In the genomic region with DNA sequence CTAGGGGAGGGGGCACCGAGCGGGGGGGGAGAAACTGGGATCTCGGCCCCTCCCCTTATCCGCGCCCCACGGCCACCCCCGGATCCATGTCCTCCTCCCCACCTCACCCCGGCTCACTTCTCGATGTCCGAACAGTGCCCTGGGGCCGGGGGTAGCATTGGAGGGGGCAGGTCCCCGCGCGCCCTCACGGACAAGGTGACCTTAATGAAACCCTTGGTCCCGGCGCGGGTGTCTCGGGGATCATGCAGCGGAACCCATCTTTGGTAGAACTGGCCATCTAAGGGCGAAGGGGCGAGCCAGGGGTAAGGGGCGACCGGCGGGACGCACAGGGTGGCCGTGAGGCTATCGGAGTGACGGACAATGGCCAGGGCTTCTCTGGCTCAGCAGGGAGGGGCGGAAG, we compare ENCODE assay signal across 11 cellular contexts. TPM values are rescaled to one million over a fixed set of nuclear protein-coding genes. Genes with fewer than 3 reads are reported as not detected.
DNase-seq lines count a peak whose midpoint lies in the region; ATAC-seq, FAIRE-seq and TF ChIP-seq lines count a peak whose summit lies in the region.
"Had no signal": no experiment of that assay in that cellular context is flagged by ENCODE, and none has a peak within 500 bp of the region (broad histone marks: within the 10 kb centered on the region; RNA-seq: fewer than 3 reads in every experiment).

No MANE protein-coding gene starts in this region.

- H3K9me3 ChIP-seq in SK-N-SH (no peaks in the 10 kb centered on the region), kidney (ENCODE audit: control insufficient read depth in 1 of 2, low read length in 2 of 2) (no peaks in the 10 kb centered on the region), stomach smooth muscle (ENCODE audit: control insufficient read depth in 2 of 2, low read length in 2 of 2) (no peaks in the 10 kb centered on the region)

- no peak for TF ChIP-seq CTCF in SK-N-SH (IDR thresholded peaks at IDR 0.05)
- TF ChIP-seq CTCF in MCF 10A (IDR thresholded peaks at IDR 0.05; ENCODE audit: unreplicated experiment): no peak
- no peak for TF ChIP-seq CTCF in kidney (IDR thresholded peaks at IDR 0.05; ENCODE audit: borderline replicate concordance, extremely low read depth, insufficient read depth)

- H3K9ac ChIP-seq in SK-N-SH: no peak overlapping the region
- H3K9ac ChIP-seq in kidney (ENCODE audit: low read length in 2 of 2): no peak overlapping the region
- H3K9ac ChIP-seq in stomach smooth muscle (ENCODE audit: low read length in 2 of 2): peak overlapping the region in 1 of 2 donors; percentile 51

- H3K27ac Mint-ChIP-seq in MCF 10A (ENCODE audit: low read depth, unreplicated experiment): no peak overlapping the region

- H3K4me3 ChIP-seq in SK-N-SH (ENCODE audit: low read depth in 2 of 2, low read length in 1 of 2): peak overlapping the region in 1 of 2 experiments; percentile 31; a peak in 2 of 4 replicates
- H3K4me3 ChIP-seq in kidney (ENCODE audit: low read length in 2 of 2): peak overlapping the region in 1 of 2 donors; percentile 61
- H3K4me3 ChIP-seq in stomach smooth muscle (ENCODE audit: low read length in 2 of 2): peak overlapping the region; percentile 69 to 72

- no peak for TF ChIP-seq EP300 in SK-N-SH (IDR thresholded peaks at IDR 0.05; ENCODE audit: borderline replicate concordance in 1 of 2, low read depth in 1 of 2, low read length in 1 of 2)

- H3K9me3 Mint-ChIP-seq in MCF 10A (ENCODE audit: unreplicated experiment): no peaks in the 10 kb centered on the region

- intact Hi-C loops in MCF 10A (cut with micrococcal nuclease) (no loop called here), kidney (cut with DNase I) (no loop called here)

- BruUV-seq in MCF 10A (replicated peaks; lab: Mats Ljungman, UMichigan): no TSS peak

- H3K4me1 ChIP-seq in SK-N-SH (ENCODE audit: control insufficient read depth in 1 of 2, insufficient read depth in 2 of 2, low read depth in 1 of 2, low read length in 1 of 2) (peaks cover 0 to 10% of the 10 kb centered on the region in 2 experiments; a peak in 1 of 4 replicates), kidney (ENCODE audit: control insufficient read depth in 1 of 2, insufficient read depth in 1 of 2, low read depth in 1 of 2, low read length in 2 of 2) (peaks cover 4% of the 10 kb centered on the region in 2 donors), stomach smooth muscle (ENCODE audit: control insufficient read depth, insufficient read depth, low read length) (peaks cover 17% of the 10 kb centered on the region)

- H4K20me1 ChIP-seq in SK-N-SH (ENCODE audit: insufficient read depth): no peaks in the 10 kb centered on the region

- H3K27me3 ChIP-seq in SK-N-SH (ENCODE audit: insufficient read depth) (no peaks in the 10 kb centered on the region), stomach smooth muscle (ENCODE audit: control insufficient read depth in 1 of 2, insufficient read depth in 2 of 2, low read length in 2 of 2) (peaks cover 6 to 14% of the 10 kb centered on the region in 2 donors)

- no peak for FAIRE-seq in kidney (lab: Jason Lieb, UNC)
- FAIRE-seq: frontal cortex had no signal

- no peaks in the 10 kb centered on the region for H3K9me2 ChIP-seq in SK-N-SH

- H3K36me3 ChIP-seq in SK-N-SH (replicated peaks in 1 of 2; ENCODE audit: control insufficient read depth in 1 of 2, insufficient read depth in 2 of 2, low read length in 1 of 2): no peaks in the 10 kb centered on the region
- H3K36me3 ChIP-seq in kidney (ENCODE audit: control insufficient read depth in 1 of 2, insufficient read depth in 2 of 2, low read length in 2 of 2): no peaks in the 10 kb centered on the region
- no peaks in the 10 kb centered on the region for H3K36me3 ChIP-seq in stomach smooth muscle (ENCODE audit: control insufficient read depth in 2 of 2, insufficient read depth in 2 of 2, low read length in 2 of 2)

- TF ChIP-seq RAD21 in SK-N-SH (IDR thresholded peaks at IDR 0.05; ENCODE audit: low read length): no peak

- no peaks in the 10 kb centered on the region for H3F3A ChIP-seq in SK-N-SH (replicated peaks; ENCODE audit: insufficient read depth)

- CTCF ChIA-PET in SK-N-SH (lab: Yijun Ruan, JAX): interaction anchor here (1.0 to 1.6 kb wide), 3 partner anchors 85 to 283 kb away, joined by 3 to 4 read pairs (median 3); no protein-coding TSS in a partner anchor
- CTCF ChIA-PET in MCF 10A (lab: Yijun Ruan, JAX): interaction anchor here (0.5 to 1.3 kb wide), 2 partner anchors 17 to 18 kb away, joined by 3 to 5 read pairs; no protein-coding TSS in a partner anchor

- H3K36me3 Mint-ChIP-seq in MCF 10A (ENCODE audit: insufficient read depth, unreplicated experiment): peaks cover 6% of the 10 kb centered on the region

- peaks cover 19% of the 10 kb centered on the region for H3K27me3 Mint-ChIP-seq in MCF 10A (ENCODE audit: insufficient read depth, unreplicated experiment)

- 94% methylated on average over 17 of the region's 30 CpGs for WGBS in SK-N-SH (ENCODE audit: low lambda C conversion rate)

- no peak for ATAC-seq in SK-N-SH treated with all-trans-retinoic acid at 6 μM for 48 hours
- ATAC-seq in HG03139 (IDR thresholded peaks at IDR 0.05; ENCODE audit: unreplicated experiment): no peak
- no peak for ATAC-seq in GM21367 (IDR thresholded peaks at IDR 0.05; ENCODE audit: unreplicated experiment)

- POLR2A ChIA-PET in SK-N-SH (lab: Yijun Ruan, JAX): no interaction called here
- POLR2A ChIA-PET in MCF 10A (lab: Yijun Ruan, JAX): no interaction called here

- H3K79me2 ChIP-seq in SK-N-SH (ENCODE audit: insufficient read depth): no peaks in the 10 kb centered on the region

- H3K4me2 ChIP-seq in SK-N-SH: peak overlapping the region; percentile 70; the same call in 1 of the 2 replicates

- peak overlapping the region; percentile 52 for H3K4me3 Mint-ChIP-seq in MCF 10A (ENCODE audit: unreplicated experiment)

- H3K27ac ChIP-seq in SK-N-SH (ENCODE audit: low read depth in 2 of 2, low read length in 1 of 2) (no peak overlapping the region), kidney (ENCODE audit: low read depth in 2 of 2, low read length in 2 of 2) (no peak overlapping the region), stomach smooth muscle (ENCODE audit: low read length) (no peak overlapping the region)

- no peaks in the 10 kb centered on the region for H3K4me1 Mint-ChIP-seq in MCF 10A (ENCODE audit: insufficient read depth, unreplicated experiment)

- no peak overlapping the region for H2AFZ ChIP-seq in SK-N-SH (ENCODE audit: low read depth)

- no peak for DNase-seq in SK-N-SH
- DNase-seq in MCF 10A (ENCODE audit: unreplicated experiment): no peak
- peak; percentile 78 for DNase-seq in kidney
- DNase-seq in HT-29 (ENCODE audit: low spot score): no peak
- DNase-seq: 8988T, SIG-M5 had no signal

TF ChIP-seq in SK-N-SH, 30 proteins besides CTCF, POLR2A, EP300 and RAD21 (continues in another document):
- TF ChIP-seq CHD2 (IDR thresholded peaks at IDR 0.05; ENCODE audit: low read length, partially characterized antibody) (no peak), GABPA (IDR thresholded peaks at IDR 0.05; ENCODE audit: low read depth) (no peak), TCF12 (IDR thresholded peaks at IDR 0.05) (no peak), MAX (IDR thresholded peaks at IDR 0.05; ENCODE audit: low read depth) (no peak), TAF1 (IDR thresholded peaks at IDR 0.05; ENCODE audit: borderline replicate concordance, low read depth, low read length) (no peak), SMC3 (IDR thresholded peaks at IDR 0.05; ENCODE audit: low read depth, low read length) (no peak), ELF1 (IDR thresholded peaks at IDR 0.05) (no peak)

TF ChIP-seq in SK-N-SH treated with all-trans-retinoic acid at 6 μM for 48 hours, 23 proteins besides CTCF, POLR2A, EP300 and RAD21 (continues in another document):
- TF ChIP-seq, protein P1, sequence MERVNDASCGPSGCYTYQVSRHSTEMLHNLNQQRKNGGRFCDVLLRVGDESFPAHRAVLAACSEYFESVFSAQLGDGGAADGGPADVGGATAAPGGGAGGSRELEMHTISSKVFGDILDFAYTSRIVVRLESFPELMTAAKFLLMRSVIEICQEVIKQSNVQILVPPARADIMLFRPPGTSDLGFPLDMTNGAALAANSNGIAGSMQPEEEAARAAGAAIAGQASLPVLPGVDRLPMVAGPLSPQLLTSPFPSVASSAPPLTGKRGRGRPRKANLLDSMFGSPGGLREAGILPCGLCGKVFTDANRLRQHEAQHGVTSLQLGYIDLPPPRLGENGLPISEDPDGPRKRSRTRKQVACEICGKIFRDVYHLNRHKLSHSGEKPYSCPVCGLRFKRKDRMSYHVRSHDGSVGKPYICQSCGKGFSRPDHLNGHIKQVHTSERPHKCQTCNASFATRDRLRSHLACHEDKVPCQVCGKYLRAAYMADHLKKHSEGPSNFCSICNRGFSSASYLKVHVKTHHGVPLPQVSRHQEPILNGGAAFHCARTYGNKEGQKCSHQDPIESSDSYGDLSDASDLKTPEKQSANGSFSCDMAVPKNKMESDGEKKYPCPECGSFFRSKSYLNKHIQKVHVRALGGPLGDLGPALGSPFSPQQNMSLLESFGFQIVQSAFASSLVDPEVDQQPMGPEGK (CRISPR knock-in tag; IDR thresholded peaks at IDR 0.05; ENCODE audit: borderline replicate concordance): no peak
- no peak for TF ChIP-seq ZFP3 (CRISPR knock-in tag; IDR thresholded peaks at IDR 0.05)
- TF ChIP-seq ISL1 (CRISPR knock-in tag; IDR thresholded peaks at IDR 0.05): no peak
- TF ChIP-seq TCF4 (CRISPR knock-in tag; IDR thresholded peaks at IDR 0.05; ENCODE audit: borderline replicate concordance): no peak
- no peak for TF ChIP-seq ZFP30 (CRISPR knock-in tag; IDR thresholded peaks at IDR 0.05)
- no peak for TF ChIP-seq PPARA (CRISPR knock-in tag; IDR thresholded peaks at IDR 0.05; ENCODE audit: borderline replicate concordance)
- no peak for TF ChIP-seq CSRNP3 (CRISPR knock-in tag; IDR thresholded peaks at IDR 0.05)
- no peak for TF ChIP-seq ZNF565 (CRISPR knock-in tag; conservative IDR thresholded peaks at IDR 0.05; ENCODE audit: low read depth)
- no peak for TF ChIP-seq BACH2 (CRISPR knock-in tag; IDR thresholded peaks at IDR 0.05; ENCODE audit: borderline replicate concordance)

RNA-seq across cellular contexts. Expression of gene SPAG4, which starts 13.6 kb away (rescaled TPM):
- polyA plus RNA-seq in SK-N-SH (2012; rRNA removed) (5.9 and 6.9 TPM in 2 replicates), kidney (ENCODE audit: insufficient read depth, low read depth, low replicate concordance) (13.1 TPM)
- polyA plus RNA-seq in SK-N-SH (2012; cell fraction: cytosol; rRNA removed): 2.1 and 3.0 TPM in 2 replicates
- polyA plus RNA-seq in SK-N-SH (2012; cell fraction: nucleus; rRNA removed): 31.8 and 41.3 TPM in 2 replicates
- total RNA-seq in MCF 10A (2022) (0.96 and 1.6 TPM in 2 replicates), kidney (16.0 TPM)
- 18.1 and 27.0 TPM in 2 replicates for total RNA-seq in HT-29 (2014; rRNA removed; shearing (Covaris generic))
